In genomic region chr1:168580290-168580689, GRCh38 we compare ENCODE assay signal across 4 cellular contexts. TPM values are rescaled to one million over a fixed set of nuclear protein-coding genes. Genes with fewer than 3 reads are reported as not detected.
"Had no signal": no experiment of that assay in that cellular context is flagged by ENCODE, and none has a peak within 500 bp of the region (broad histone marks: within the 10 kb centered on the region; RNA-seq: fewer than 3 reads in every experiment).

No MANE protein-coding gene starts in this region.

RNA-seq across cellular contexts. Expression of gene XCL1, which starts 3.9 kb away (rescaled TPM):
- total RNA-seq: activated B cell treated with CpG ODN at 0.5 μM for 24 hours, ascending aorta had no signal

RNA-seq across cellular contexts. Expression of gene XCL2, which starts 36.5 kb away (rescaled TPM):
- total RNA-seq: activated B cell treated with CpG ODN at 0.5 μM for 24 hours, ascending aorta, cardiac muscle cell, Right ventricle myocardium superior had no signal
